Comparison of ENCODE assay signal across 18 cellular contexts in the genomic region with DNA sequence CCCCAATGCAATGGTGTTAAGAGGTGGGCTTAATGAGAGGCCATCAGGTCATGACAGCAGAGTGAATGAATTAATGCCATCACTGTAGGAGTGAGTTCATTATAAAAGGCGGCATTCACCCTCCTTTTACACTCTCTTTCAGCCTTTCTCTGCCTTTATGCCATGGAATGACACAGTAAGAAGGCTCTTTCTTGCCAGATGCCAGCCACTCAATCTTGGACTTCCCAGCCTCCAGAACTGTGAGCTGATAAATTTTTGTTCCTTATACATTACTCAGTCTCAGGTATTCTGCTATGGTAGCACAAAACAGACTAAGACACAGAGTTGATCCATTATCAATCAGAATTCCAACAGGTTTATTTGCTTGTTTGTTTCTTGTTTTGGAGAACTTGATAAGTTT. TPM values are rescaled to one million over a fixed set of nuclear protein-coding genes. Genes with fewer than 3 reads are reported as not detected.
DNase-seq lines count a peak whose midpoint lies in the region; ATAC-seq and TF ChIP-seq lines count a peak whose summit lies in the region.
"Had no signal": no experiment of that assay in that cellular context is flagged by ENCODE, and none has a peak within 500 bp of the region (broad histone marks: within the 10 kb centered on the region; RNA-seq: fewer than 3 reads in every experiment).

No MANE protein-coding gene starts in this region.

- no peaks in the 10 kb centered on the region for H3K36me3 ChIP-seq in ACC112 (ENCODE audit: insufficient read depth, low read length)
- H3K36me3 ChIP-seq in GM23338 (ENCODE audit: insufficient read depth) = no peaks in the 10 kb centered on the region
- H3K36me3 ChIP-seq in endodermal cell (ENCODE audit: control insufficient read depth, insufficient read depth, low read length) = peaks cover 9% of the 10 kb centered on the region
- H3K36me3 ChIP-seq in gastrocnemius medialis = no peaks in the 10 kb centered on the region

- WGBS in endodermal cell (ENCODE audit: insufficient coverage in 1 of 2, insufficient read length in 1 of 2), 2 experiments = 83 to 95% methylated on average over 1 of the region's 1 CpG

- H3K4me1 Mint-ChIP-seq in GM23338 = peaks cover 38% of the 10 kb centered on the region
- H3K4me1 Mint-ChIP-seq in endodermal cell = peaks cover 16% of the 10 kb centered on the region

- H2AFZ ChIP-seq in ACC112 (ENCODE audit: low read length, unreplicated experiment) (no peak overlapping the region), GM23338 (no peak overlapping the region)

- H3K9me3 Mint-ChIP-seq in GM23338 = 0 out of 3 replicates have a peak, but pooled peaks cover 2% of the 10 kb centered on the region
- no peaks in the 10 kb centered on the region for H3K9me3 Mint-ChIP-seq in endodermal cell
- H3K9me3 Mint-ChIP-seq: CD8-positive, alpha-beta T cell; HFFc6 had no signal

- H3K4me1 ChIP-seq in ACC112 (ENCODE audit: control insufficient read depth, insufficient read depth, low read length, unreplicated experiment) = peaks cover 23% of the 10 kb centered on the region
- H3K4me1 ChIP-seq in GM23338 (ENCODE audit: insufficient read depth) = peaks cover 33% of the 10 kb centered on the region
- H3K4me1 ChIP-seq in endodermal cell (ENCODE audit: control insufficient read depth, insufficient read depth, low read length) = peaks cover 5% of the 10 kb centered on the region
- peaks cover 21 to 22% of the 10 kb centered on the region in 2 donors for H3K4me1 ChIP-seq in gastrocnemius medialis

- H3K79me2 ChIP-seq in ACC112 (ENCODE audit: control insufficient read depth, insufficient read depth, low read length, unreplicated experiment) (peaks cover 58% of the 10 kb centered on the region), GM23338 (replicated peaks; ENCODE audit: insufficient read depth) (peaks cover 76% of the 10 kb centered on the region)

- intact Hi-C loops in gastrocnemius medialis (cut with DNase I; ENCODE audit: low total_unique reads) = no loop called here

- H4K20me1 ChIP-seq in GM23338 (replicated peaks; ENCODE audit: insufficient read depth) = peaks cover 33% of the 10 kb centered on the region

- DNase-seq in GM23338 (ENCODE audit: low spot score) (no peak), endodermal cell (no peak), gastrocnemius medialis (no peak), NCI-H1105 (lab: John Stamatoyannopoulos, UW) (no peak)
- DNase-seq in activated CD4-positive, alpha-beta T cell treated with anti-CD3 and anti-CD28 coated beads, Interleukin-2, amount 50 U/mL, for 4 hours = no peak
- DNase-seq: CD8-positive, alpha-beta T cell; GDM1; HFFc6; Kasumi-1; NCI-H1930; NCI-H526 treated with DMSO at 0.1 percent for 48 hours; NK-92 treated with Interleukin-12 subunit alpha and Interleukin-12 subunit beta, amount 100 ng/mL, for 24 hours; SHP77 had no signal

- TF ChIP-seq CTCF in GM23338 (conservative IDR thresholded peaks at IDR 0.05; ENCODE audit: low read depth in 2 of 2) (no peak), endodermal cell (conservative IDR thresholded peaks at IDR 0.05) (no peak), gastrocnemius medialis (IDR thresholded peaks at IDR 0.05 in 4 of 5, conservative IDR thresholded peaks at IDR 0.05 in 1 of 5) (no peak)

- H3K27me3 Mint-ChIP-seq in GM23338 (ENCODE audit: insufficient read depth, low read depth, poor library complexity) (peaks cover 4% of the 10 kb centered on the region), endodermal cell (ENCODE audit: insufficient read depth) (no peaks in the 10 kb centered on the region)

- no peak overlapping the region for H3K27ac Mint-ChIP-seq in GM23338
- H3K27ac Mint-ChIP-seq in endodermal cell = no peak overlapping the region
- H3K27ac Mint-ChIP-seq: CD8-positive, alpha-beta T cell had no signal

- peaks cover 9% of the 10 kb centered on the region for H3K9me3 ChIP-seq in endodermal cell (ENCODE audit: control insufficient read depth, low read length)
- H3K9me3 ChIP-seq in gastrocnemius medialis = no peaks in the 10 kb centered on the region

- no peaks in the 10 kb centered on the region for H3K9me2 ChIP-seq in GM23338 (ENCODE audit: insufficient read depth)

- H3K4me3 Mint-ChIP-seq in GM23338 (no peak overlapping the region), endodermal cell (no peak overlapping the region)
- H3K4me3 Mint-ChIP-seq: CD8-positive, alpha-beta T cell had no signal

- no peak for TF ChIP-seq POLR2A in gastrocnemius medialis (IDR thresholded peaks at IDR 0.05)

- H3K27ac ChIP-seq in ACC112 (ENCODE audit: low read depth, low read length) (no peak overlapping the region), GM23338 (ENCODE audit: low read depth) (no peak overlapping the region), endodermal cell (ENCODE audit: low read depth, low read length) (no peak overlapping the region), gastrocnemius medialis (peak overlapping the region in 3 of 4 donors; percentile 86 to 97 (median 92))

- no peak for ATAC-seq in GM23338
- no peak for ATAC-seq in gastrocnemius medialis
- no peak for ATAC-seq in activated CD4-positive, CD25-positive, alpha-beta regulatory T cell treated with anti-CD3 and anti-CD28 coated beads, Interleukin-2, amount 50 U/mL, for 24 hours
- ATAC-seq: CD8-positive, alpha-beta T cell had no signal

- H3K36me3 Mint-ChIP-seq in GM23338 (ENCODE audit: low read depth) (peaks cover 2% of the 10 kb centered on the region; the same call in 1 of the 3 replicates), endodermal cell (ENCODE audit: low read depth) (peaks cover 5% of the 10 kb centered on the region)

- H3K27me3 ChIP-seq in ACC112 (ENCODE audit: insufficient read depth, low read length) = no peaks in the 10 kb centered on the region
- H3K27me3 ChIP-seq in GM23338 (ENCODE audit: insufficient read depth) = no peaks in the 10 kb centered on the region
- H3K27me3 ChIP-seq in endodermal cell (ENCODE audit: control insufficient read depth, insufficient read depth, low read length, poor library complexity, severe bottlenecking) = no peaks in the 10 kb centered on the region
- no peaks in the 10 kb centered on the region for H3K27me3 ChIP-seq in gastrocnemius medialis

- H3F3A ChIP-seq in GM23338 (replicated peaks; ENCODE audit: low read depth) = no peaks in the 10 kb centered on the region

- H3K9ac ChIP-seq in endodermal cell (ENCODE audit: extremely low read depth, low read length, poor library complexity, severe bottlenecking) = no peak overlapping the region

- peak overlapping the region; percentile 95; the same call in 1 of the 2 replicates for H3K4me2 ChIP-seq in GM23338

- in situ Hi-C loops in gastrocnemius medialis (cut with MboI; ENCODE audit: low sequenced_read_pairs in 4 of 4) = loop anchor here in 1 of 4 donors (25.0 kb wide), 1 partner anchor 612 kb away; a partner anchor contains a TSS

- H3K4me3 ChIP-seq in ACC112 (ENCODE audit: low read depth, low read length) = 0 out of 2 replicates have a peak overlapping the region, but pooled peaks have one; percentile 14
- H3K4me3 ChIP-seq in GM23338 = no peak overlapping the region; the same call in 1 of the 2 replicates
- peak overlapping the region; percentile 94 for H3K4me3 ChIP-seq in endodermal cell (ENCODE audit: low read length)
- no peak overlapping the region for H3K4me3 ChIP-seq in gastrocnemius medialis

TF ChIP-seq in GM23338, 12 proteins besides CTCF, POLR2A, EP300 and RAD21 (continues in another document):
- TF ChIP-seq STAT1 (IDR thresholded peaks at IDR 0.05; ENCODE audit: unreplicated experiment) (no peak), JUNB (IDR thresholded peaks at IDR 0.05; ENCODE audit: unreplicated experiment) (no peak), EZH2phosphoT487 (IDR thresholded peaks at IDR 0.05; ENCODE audit: unreplicated experiment) (no peak), ZNF331 (CRISPR knock-in tag; IDR thresholded peaks at IDR 0.05; ENCODE audit: low read depth) (no peak), CREB1 (CRISPR knock-in tag; IDR thresholded peaks at IDR 0.05; ENCODE audit: low read depth) (no peak)

RNA-seq across cellular contexts. Expression of a gene that starts 3.2 kb away (rescaled TPM):
- total RNA-seq in GM23338 (2014; rRNA removed; shearing (Covaris generic)) = 27.2 and 31.3 TPM in 2 replicates
- polyA plus RNA-seq in GM23338 (2016; fragmentation: Nextera tagmentation; extraction: Ambion mirVana) = 13.5 and 15.5 TPM in 2 replicates
- total RNA-seq in endodermal cell (100 to 1,000 TPM in 1 of 2 donors, 10 to 100 TPM in 1; 67.7 to 123 TPM), gastrocnemius medialis (10 to 100 TPM; 31.4 to 43.0 (median 32.9) TPM)
- 79.2 TPM for polyA plus RNA-seq in endodermal cell (2013, experiment 1 of 2)
- 85.0 TPM for polyA plus RNA-seq in endodermal cell (2013, experiment 2 of 2)

RNA-seq across cellular contexts. Expression of a gene that starts 36.2 kb away (rescaled TPM):
- total RNA-seq in GM23338 (2014; rRNA removed; shearing (Covaris generic)) = not detected in 2 replicates
- not detected in 2 replicates for polyA plus RNA-seq in GM23338 (2016; fragmentation: Nextera tagmentation; extraction: Ambion mirVana)
- total RNA-seq in endodermal cell (not detected), gastrocnemius medialis (not detected)
- not detected for polyA plus RNA-seq in endodermal cell (2013, experiment 1 of 2)
- polyA plus RNA-seq in endodermal cell (2013, experiment 2 of 2) = not detected
- total RNA-seq: CD8-positive, alpha-beta T cell; H1; HFFc6; OCI-LY7 had no signal
- polyA plus RNA-seq: BJ, H1 had no signal

RNA-seq across cellular contexts. Expression of a gene that starts 55.8 kb away (rescaled TPM):
- total RNA-seq in GM23338 (2014; rRNA removed; shearing (Covaris generic)) = 0.04 TPM in 1 of 2 replicates, not detected in the other
- polyA plus RNA-seq in GM23338 (2016; fragmentation: Nextera tagmentation; extraction: Ambion mirVana) = not detected in 2 replicates
- total RNA-seq in endodermal cell (not detected), gastrocnemius medialis (not detected)
- not detected for polyA plus RNA-seq in endodermal cell (2013, experiment 1 of 2)
- not detected for polyA plus RNA-seq in endodermal cell (2013, experiment 2 of 2)
- total RNA-seq: CD8-positive, alpha-beta T cell; HFFc6; OCI-LY7 had no signal
- polyA plus RNA-seq: BJ, H1 had no signal

Comparison
In these comparisons a context has a peak if more than half of its experiments do, and no peak if none do; other contexts are left out.
1. H3K27ac ChIP-seq: peak in gastrocnemius medialis (3 of 4); none in ACC112 (single experiment), GM23338 (single experiment) and endodermal cell (single experiment).
2. H3K4me3 ChIP-seq: peak in ACC112 (single experiment) and endodermal cell (single experiment); none in GM23338 (single experiment) and gastrocnemius medialis (0 of 4).